7 cellular contexts compared by ENCODE assay signal in genomic region chr20:5503552-5503951, GRCh38.
A peak's percentile ranks its signal among the peaks of the same experiment; 100 is the strongest.
DNase-seq lines count a peak whose midpoint lies in the region; ATAC-seq, FAIRE-seq and TF ChIP-seq lines count a peak whose summit lies in the region.
"Not testable (repeated sequence)": the region's sequence is repeated elsewhere in the genome, so short reads cannot be mapped to it uniquely, and the experiment has no call there.

No MANE protein-coding gene starts in this region.

- not testable (repeated sequence) for H3K27ac ChIP-seq in kidney (ENCODE audit: low read depth in 2 of 2, low read length in 2 of 2); pancreas
- H3K27ac ChIP-seq in stomach = peak overlapping the region in 1 of 5 donors; percentile 70

- not testable (repeated sequence) for H3K27me3 ChIP-seq in BJ (ENCODE audit: control insufficient read depth, insufficient read depth, low read length); pancreas; stomach

- H3K9ac ChIP-seq in kidney (ENCODE audit: low read length in 2 of 2) = not testable (repeated sequence)

- WGBS in pancreas, 2 donors = 25 to 37% methylated on average over 2 of the region's 11 CpGs
- WGBS in stomach, 5 donors = 6 to 31% (median 16%) methylated on average over 1 to 5 of the region's 11 CpGs; no CpG with 5 or more reads in 1 of the 5 donors

- DNase-seq in BJ (ENCODE audit: low read depth); cardiac fibroblast (ENCODE audit: low read depth in 2 of 2); fibroblast of the aortic adventitia (ENCODE audit: low read depth); kidney; pancreas; stomach: not testable (repeated sequence)

- TF ChIP-seq EP300 in stomach (IDR thresholded peaks at IDR 0.05) = not testable (repeated sequence)

- TF ChIP-seq POLR2A in stomach (IDR thresholded peaks at IDR 0.05) = not testable (repeated sequence)

- not testable (repeated sequence) for H3K36me3 ChIP-seq in BJ (ENCODE audit: control insufficient read depth, insufficient read depth, low read length); kidney (ENCODE audit: control insufficient read depth in 1 of 2, insufficient read depth in 2 of 2, low read length in 2 of 2); pancreas; stomach

- H3K9me3 ChIP-seq in kidney (ENCODE audit: control insufficient read depth in 1 of 2, low read length in 2 of 2); pancreas; stomach: not testable (repeated sequence)

- POLR2A ChIA-PET in BJ (lab: Charles Lee) = not testable (repeated sequence)

- CTCF ChIA-PET in BJ (lab: Yijun Ruan, JAX) = not testable (repeated sequence)

- intact Hi-C loops in kidney (cut with DNase I); pancreas (cut with DNase I); stomach (cut with DNase I; ENCODE audit: low total_unique reads): not testable (repeated sequence)

- not testable (repeated sequence) for FAIRE-seq in kidney (lab: Jason Lieb, UNC); pancreas (lab: Jason Lieb, UNC)

- not testable (repeated sequence) for TF ChIP-seq CTCF in BJ (IDR thresholded peaks at IDR 0.05; ENCODE audit: insufficient read depth, low read depth, low read length); WI38 (IDR thresholded peaks at IDR 0.05; ENCODE audit: low read depth, low read length); cardiac fibroblast (IDR thresholded peaks at IDR 0.05; ENCODE audit: low read depth, low read length); fibroblast of the aortic adventitia (IDR thresholded peaks at IDR 0.05; ENCODE audit: insufficient read depth, low read length); kidney (IDR thresholded peaks at IDR 0.05; ENCODE audit: borderline replicate concordance, extremely low read depth, insufficient read depth); pancreas (IDR thresholded peaks at IDR 0.05); stomach (IDR thresholded peaks at IDR 0.05)

- ATAC-seq in pancreas = peak; percentile 31 to 53 (median 47)

- peak overlapping the region; percentile 55; the same call in 1 of the 2 replicates for H3K4me3 ChIP-seq in BJ (ENCODE audit: low read depth, low read length)
- H3K4me3 ChIP-seq in WI38 (ENCODE audit: low read depth, low read length) = peak overlapping the region; percentile 55; the same call in 1 of the 2 replicates
- H3K4me3 ChIP-seq in cardiac fibroblast (replicated peaks in 1 of 2; ENCODE audit: low read depth in 2 of 2, low read length in 2 of 2) = peak overlapping the region; percentile 52
- peak overlapping the region; percentile 67 for H3K4me3 ChIP-seq in fibroblast of the aortic adventitia (ENCODE audit: low read depth, low read length)
- peak overlapping the region; percentile 53 to 63 for H3K4me3 ChIP-seq in kidney (ENCODE audit: low read length in 2 of 2)
- H3K4me3 ChIP-seq in pancreas = peak overlapping the region in 3 of 4 donors; percentile 51 to 67 (median 57)
- H3K4me3 ChIP-seq in stomach = peak overlapping the region; percentile 49 to 66 (median 56)

- not testable (repeated sequence) for H3K4me1 ChIP-seq in kidney (ENCODE audit: control insufficient read depth in 1 of 2, insufficient read depth in 1 of 2, low read depth in 1 of 2, low read length in 2 of 2); pancreas; stomach
